ENCODE assay signal across 30 cellular contexts in genomic region chr19:28585796-28586195, GRCh38.
"Had no signal": no experiment of that assay in that cellular context is flagged by ENCODE, and none has a peak within 500 bp of the region (broad histone marks: within the 10 kb centered on the region; RNA-seq: fewer than 3 reads in every experiment).

No MANE protein-coding gene starts in this region.

- H3K4me1 ChIP-seq: adrenal gland, esophagus muscularis mucosa, foreskin keratinocyte, gastrocnemius medialis, heart left ventricle had no signal

- H3K9me3 ChIP-seq: adrenal gland, body of pancreas, esophagus muscularis mucosa, gastrocnemius medialis, heart left ventricle had no signal

- H3K4me3 ChIP-seq: adrenal gland, body of pancreas, esophagus muscularis mucosa, gastrocnemius medialis, heart left ventricle had no signal

- H3K27me3 ChIP-seq: adrenal gland, body of pancreas, foreskin keratinocyte, gastrocnemius medialis had no signal

- ATAC-seq: activated CD4-positive, CD25-positive, alpha-beta regulatory T cell treated with anti-CD3 and anti-CD28 coated beads, Interleukin-2, amount 50 U/mL, for 24 hours; activated CD8-positive, alpha-beta T cell treated with anti-CD3 and anti-CD28 coated beads for 36 hours; activated naive CD8-positive, alpha-beta T cell treated with anti-CD3 and anti-CD28 coated beads, Interleukin-2, amount 50 U/mL, for 24 hours; activated T-cell treated with anti-CD3 and anti-CD28 coated beads, Interleukin-2, amount 50 U/mL, for 4 hours; body of pancreas; effector memory CD8-positive, alpha-beta T cell; foreskin keratinocyte; gastrocnemius medialis; heart left ventricle; T-helper 17 cell had no signal

- H3K36me3 ChIP-seq: adrenal gland, esophagus muscularis mucosa, gastrocnemius medialis, heart left ventricle, WERI-Rb-1 had no signal

- H3K27ac ChIP-seq: adrenal gland, body of pancreas, esophagus muscularis mucosa, foreskin keratinocyte, gastrocnemius medialis, heart left ventricle, WERI-Rb-1 had no signal

- FAIRE-seq: colon had no signal

- DNase-seq: activated B cell treated with CpG ODN at 0.5 μM for 24 hours; activated CD4-positive, alpha-beta T cell treated with anti-CD3 and anti-CD28 coated beads for 48 hours; activated CD4-positive, alpha-beta T cell treated with anti-CD3 and anti-CD28 coated beads, Interleukin-2, amount 50 U/mL, for 1 hour; activated CD4-positive, alpha-beta T cell treated with anti-CD3 and anti-CD28 coated beads, Interleukin-2, amount 50 U/mL, for 48 hours; activated CD8-positive, alpha-beta memory T cell treated with anti-CD3 and anti-CD28 coated beads for 24 hours; activated CD8-positive, alpha-beta T cell treated with anti-CD3 and anti-CD28 coated beads for 36 hours; activated effector memory CD4-positive, alpha-beta T cell treated with anti-CD3 and anti-CD28 coated beads, Interleukin-2, amount 50 U/mL, for 16 hours; activated naive CD4-positive, alpha-beta T cell treated with anti-CD3 and anti-CD28 coated beads for 36 hours; activated naive CD8-positive, alpha-beta T cell treated with anti-CD3 and anti-CD28 coated beads for 36 hours; activated naive CD8-positive, alpha-beta T cell treated with anti-CD3 and anti-CD28 coated beads, Interleukin-2, amount 50 U/mL, for 24 hours; activated T-cell treated with anti-CD3 and anti-CD28 coated beads, Interleukin-2, amount 50 U/mL, for 4 hours; amygdala; aorta; body of pancreas; caudate nucleus; cortex of kidney; dermis blood vessel endothelial cell; effector CD4-positive, alpha-beta T cell; effector memory CD8-positive, alpha-beta T cell; erythroblast; foreskin keratinocyte; gastrocnemius medialis; heart left ventricle; T-helper 17 cell; T1000; WERI-Rb-1 had no signal
